ENCODE assay signal across 10 cellular contexts in genomic region chr2:206230060-206230890, GRCh38. TPM values are rescaled to one million over a fixed set of nuclear protein-coding genes. Genes with fewer than 3 reads are reported as not detected.
DNase-seq lines count a peak whose midpoint lies in the region; ATAC-seq, FAIRE-seq and TF ChIP-seq lines count a peak whose summit lies in the region.
"Had no signal": no experiment of that assay in that cellular context is flagged by ENCODE, and none has a peak within 500 bp of the region (broad histone marks: within the 10 kb centered on the region; RNA-seq: fewer than 3 reads in every experiment).

No MANE protein-coding gene starts in this region.

- H3K9me1 ChIP-seq in keratinocyte (ENCODE audit: control insufficient read depth, extremely low read depth, insufficient read depth, low read length) = no peaks in the 10 kb centered on the region

- no peak overlapping the region for H3K27ac ChIP-seq in keratinocyte (ENCODE audit: control insufficient read depth, insufficient read depth, low read length)
- H3K27ac ChIP-seq: heart left ventricle had no signal

- H3K4me3 Mint-ChIP-seq in WTC11 = no peak overlapping the region
- no peak overlapping the region for H3K4me3 Mint-ChIP-seq in activated naive CD4-positive, alpha-beta T cell treated with anti-CD3 and anti-CD28 coated beads for 36 hours
- H3K4me3 Mint-ChIP-seq: activated B cell treated with CpG ODN at 0.5 μM for 24 hours had no signal

- H2AFZ ChIP-seq in keratinocyte (ENCODE audit: control insufficient read depth, low read length) = peak overlapping the region; percentile 56

- POLR2A ChIA-PET in WTC11 (lab: Charles Lee) = no interaction called here

- H3K4me1 ChIP-seq in keratinocyte (ENCODE audit: control insufficient read depth, extremely low read depth, insufficient read depth, low read length) = peaks cover 11% of the 10 kb centered on the region
- H3K4me1 ChIP-seq: heart left ventricle had no signal

- dilution Hi-C loops in keratinocyte (cut with MboI; ENCODE audit: extremely low pct_ligation_motif_present, low sequenced_read_pairs) = no loop called here

- no peaks in the 10 kb centered on the region for H3K27me3 Mint-ChIP-seq in WTC11 (ENCODE audit: low read depth)
- H3K27me3 Mint-ChIP-seq in activated naive CD4-positive, alpha-beta T cell treated with anti-CD3 and anti-CD28 coated beads for 36 hours (ENCODE audit: low read depth) = peaks cover 8% of the 10 kb centered on the region

- H3K36me3 ChIP-seq in keratinocyte (ENCODE audit: control insufficient read depth in 2 of 2, extremely low read depth in 1 of 2, insufficient read depth in 2 of 2, low read length in 2 of 2) = no peaks in the 10 kb centered on the region
- H3K36me3 ChIP-seq: heart left ventricle had no signal

- H3K9me3 ChIP-seq in keratinocyte (ENCODE audit: control insufficient read depth, low read depth, low read length) = no peaks in the 10 kb centered on the region

- intact Hi-C loops in activated naive CD4-positive, alpha-beta T cell treated with anti-CD3 and anti-CD28 coated beads for 36 hours (cut with micrococcal nuclease) = no loop called here

- no peaks in the 10 kb centered on the region for H3K27me3 ChIP-seq in keratinocyte (ENCODE audit: control insufficient read depth, extremely low read depth, insufficient read depth, low read length)

- peak; percentile 90 for ATAC-seq in WTC11
- no peak for ATAC-seq in GM21381 (IDR thresholded peaks at IDR 0.05; ENCODE audit: unreplicated experiment)
- ATAC-seq in GM18861 (IDR thresholded peaks at IDR 0.05; ENCODE audit: unreplicated experiment) = no peak
- ATAC-seq: heart left ventricle had no signal

- H3K9me3 Mint-ChIP-seq in WTC11 = peaks cover under 1% of the 10 kb centered on the region; the same call in 1 of the 2 replicates
- H3K9me3 Mint-ChIP-seq in activated naive CD4-positive, alpha-beta T cell treated with anti-CD3 and anti-CD28 coated beads for 36 hours = peaks cover 5% of the 10 kb centered on the region

- H3K4me2 ChIP-seq in keratinocyte (ENCODE audit: control insufficient read depth, extremely low read depth, insufficient read depth, low read depth, low read length) = peak overlapping the region; percentile 71

- H3K79me2 ChIP-seq in keratinocyte (ENCODE audit: control insufficient read depth, insufficient read depth, low read length) = no peaks in the 10 kb centered on the region

- no peaks in the 10 kb centered on the region for H4K20me1 ChIP-seq in keratinocyte (ENCODE audit: control insufficient read depth, extremely low read depth, insufficient read depth, low read length)

- H3K4me1 Mint-ChIP-seq in WTC11 = peaks cover 23% of the 10 kb centered on the region
- peaks cover 5% of the 10 kb centered on the region for H3K4me1 Mint-ChIP-seq in activated naive CD4-positive, alpha-beta T cell treated with anti-CD3 and anti-CD28 coated beads for 36 hours (ENCODE audit: low read depth)
- H3K4me1 Mint-ChIP-seq: activated B cell treated with CpG ODN at 0.5 μM for 24 hours had no signal

- H3K27ac Mint-ChIP-seq in WTC11 = no peak overlapping the region
- H3K27ac Mint-ChIP-seq in activated naive CD4-positive, alpha-beta T cell treated with anti-CD3 and anti-CD28 coated beads for 36 hours = no peak overlapping the region
- H3K27ac Mint-ChIP-seq: activated B cell treated with CpG ODN at 0.5 μM for 24 hours had no signal

- no peak overlapping the region for H3K9ac ChIP-seq in keratinocyte (ENCODE audit: control insufficient read depth, extremely low read depth, insufficient read depth, low read length)

- H3K4me3 ChIP-seq in keratinocyte (ENCODE audit: control insufficient read depth in 2 of 3, extremely low read depth in 1 of 3, insufficient read depth in 2 of 3, low read depth in 1 of 3, low read length in 3 of 3) = no peak overlapping the region
- H3K4me3 ChIP-seq: heart left ventricle had no signal

- TF ChIP-seq CTCF in WTC11 (IDR thresholded peaks at IDR 0.05) (no peak), keratinocyte (optimal IDR thresholded peaks at IDR 0.05 in 1 of 3, IDR thresholded peaks at IDR 0.05 in 1 of 3, conservative IDR thresholded peaks at IDR 0.05 in 1 of 3; ENCODE audit: extremely low read depth in 1 of 3, insufficient read depth in 2 of 3, low read length in 3 of 3) (peak in 2 of 3 experiments; percentile 34 to 35)

- no peaks in the 10 kb centered on the region for H3K36me3 Mint-ChIP-seq in WTC11
- H3K36me3 Mint-ChIP-seq in activated naive CD4-positive, alpha-beta T cell treated with anti-CD3 and anti-CD28 coated beads for 36 hours (ENCODE audit: low read depth) = peaks cover 2% of the 10 kb centered on the region

- DNase-seq in DMS153 treated with DMSO at 0.1 percent for 48 hours (lab: John Stamatoyannopoulos, UW; ENCODE audit: unreplicated experiment) (peak; percentile 59), NCI-H187 treated with DMSO at 0.1 percent for 48 hours (lab: John Stamatoyannopoulos, UW) (peak; percentile 87), WTC11 (ENCODE audit: low spot score) (peak; percentile 35), keratinocyte (ENCODE audit: low read depth, low spot score) (peak; percentile 69), NCI-H774 (lab: John Stamatoyannopoulos, UW) (no peak)
- no peak for DNase-seq in activated naive CD4-positive, alpha-beta T cell treated with anti-CD3 and anti-CD28 coated beads for 36 hours
- DNase-seq: activated B cell treated with CpG ODN at 0.5 μM for 24 hours, heart left ventricle had no signal

- FAIRE-seq in keratinocyte (lab: Jason Lieb, UNC) = peak; percentile 88

- CTCF ChIA-PET in WTC11 (lab: Charles Lee) = interaction anchor here (0.7 to 1.0 kb wide), 6 partner anchors 19 to 203 kb away, joined by 3 to 4 read pairs (median 3); no protein-coding TSS in a partner anchor
- CTCF ChIA-PET in activated naive CD4-positive, alpha-beta T cell treated with anti-CD3 and anti-CD28 coated beads for 36 hours (lab: Charles Lee) = interaction anchor here (0.6 kb wide), 1 partner anchor 12 kb away, joined by 4 read pairs; no protein-coding TSS in a partner anchor

TF ChIP-seq in WTC11, 78 proteins besides CTCF, POLR2A, EP300 and RAD21:
- TF ChIP-seq ZNF423 (CRISPR knock-in tag; IDR thresholded peaks at IDR 0.05) = peak; percentile 3; the same call in 1 of the 2 replicates
- TF ChIP-seq, protein P1, sequence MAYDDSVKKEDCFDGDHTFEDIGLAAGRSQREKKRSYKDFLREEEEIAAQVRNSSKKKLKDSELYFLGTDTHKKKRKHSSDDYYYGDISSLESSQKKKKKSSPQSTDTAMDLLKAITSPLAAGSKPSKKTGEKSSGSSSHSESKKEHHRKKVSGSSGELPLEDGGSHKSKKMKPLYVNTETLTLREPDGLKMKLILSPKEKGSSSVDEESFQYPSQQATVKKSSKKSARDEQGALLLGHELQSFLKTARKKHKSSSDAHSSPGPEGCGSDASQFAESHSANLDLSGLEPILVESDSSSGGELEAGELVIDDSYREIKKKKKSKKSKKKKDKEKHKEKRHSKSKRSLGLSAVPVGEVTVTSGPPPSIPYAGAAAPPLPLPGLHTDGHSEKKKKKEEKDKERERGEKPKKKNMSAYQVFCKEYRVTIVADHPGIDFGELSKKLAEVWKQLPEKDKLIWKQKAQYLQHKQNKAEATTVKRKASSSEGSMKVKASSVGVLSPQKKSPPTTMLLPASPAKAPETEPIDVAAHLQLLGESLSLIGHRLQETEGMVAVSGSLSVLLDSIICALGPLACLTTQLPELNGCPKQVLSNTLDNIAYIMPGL (CRISPR knock-in tag; IDR thresholded peaks at IDR 0.05) = no peak

RNA-seq across cellular contexts. Expression of gene ZDBF2, which starts 44.2 kb away (rescaled TPM):
- total RNA-seq in WTC11 (2021) = 15.6 to 16.1 TPM (median 16.0 TPM) in 3 replicates
- polyA plus RNA-seq in keratinocyte = 2.4 to 4.1 TPM (median 2.9 TPM) in 3 replicates
- 2.1 TPM for polyA plus RNA-seq in keratinocyte (2011; ENCODE audit: low read depth)
- 1.0 and 2.4 TPM in 2 replicates for polyA plus RNA-seq in keratinocyte (2011; cell fraction: cytosol; rRNA removed)
- polyA plus RNA-seq in keratinocyte (2011; cell fraction: nucleus; rRNA removed) = 4.8 and 9.1 TPM in 2 replicates
- 1.5 and 1.7 TPM in 2 replicates for polyA plus RNA-seq in keratinocyte (2012; ENCODE audit: low replicate concordance)
- polyA minus RNA-seq in keratinocyte = 2.8 to 15.5 TPM (median 8.7 TPM) in 3 replicates
- 2.5 TPM for polyA minus RNA-seq in keratinocyte (2011; cell fraction: cytosol; rRNA and poly(A)+ RNA removed)
- polyA minus RNA-seq in keratinocyte (2011; cell fraction: nucleus; rRNA and poly(A)+ RNA removed) = 7.4 and 14.8 TPM in 2 replicates
- 1 to 10 TPM; 3.9 to 4.8 TPM for total RNA-seq in activated naive CD4-positive, alpha-beta T cell treated with anti-CD3 and anti-CD28 coated beads for 36 hours

Comparison
In these comparisons a context has a peak if more than half of its experiments do, and no peak if none do; other contexts are left out.
1. DNase-seq: peak in DMS153 treated with DMSO at 0.1 percent for 48 hours (single experiment), NCI-H187 treated with DMSO at 0.1 percent for 48 hours (single experiment), WTC11 (single experiment) and keratinocyte (single experiment); none in activated naive CD4-positive, alpha-beta T cell treated with anti-CD3 and anti-CD28 coated beads for 36 hours (single experiment) and NCI-H774 (single experiment).